In genomic region chr13:75759531-75759930, GRCh38 we compare ENCODE assay signal across 16 cellular contexts.
A peak's percentile ranks its signal among the peaks of the same experiment; 100 is the strongest.
DNase-seq lines count a peak whose midpoint lies in the region; ATAC-seq, FAIRE-seq and TF ChIP-seq lines count a peak whose summit lies in the region.
"Had no signal": no experiment of that assay in that cellular context is flagged by ENCODE, and none has a peak within 500 bp of the region (broad histone marks: within the 10 kb centered on the region; RNA-seq: fewer than 3 reads in every experiment).

No MANE protein-coding gene starts in this region.

- no peak for FAIRE-seq in HepG2 (lab: Jason Lieb, UNC)
- FAIRE-seq: RCC 7860 had no signal

- H4K20me1 ChIP-seq in HepG2 (ENCODE audit: insufficient read depth, low read length): peaks cover 17% of the 10 kb centered on the region
- H4K20me1 ChIP-seq: BLaER1 had no signal

- H3K4me1 ChIP-seq in heart left ventricle: peaks cover 0 to 24% (median 4%) of the 10 kb centered on the region in 12 donors
- peaks cover 36% of the 10 kb centered on the region for H3K4me1 ChIP-seq in HepG2 (ENCODE audit: insufficient read depth, low read length)
- H3K4me1 ChIP-seq in prostate gland (replicated peaks): no peaks in the 10 kb centered on the region

- WGBS in heart left ventricle, 4 donors: 93 to 96% (median 95%) methylated on average over 7 of the region's 7 CpGs
- 5% methylated on average over 7 of the region's 7 CpGs for WGBS in HepG2 (ENCODE audit: low lambda C conversion rate)
- WGBS in prostate gland: 82% methylated on average over 7 of the region's 7 CpGs

- H3K9me3 ChIP-seq in heart left ventricle: no peaks in the 10 kb centered on the region
- no peaks in the 10 kb centered on the region for H3K9me3 ChIP-seq in HepG2 (ENCODE audit: low read length)
- no peaks in the 10 kb centered on the region for H3K9me3 ChIP-seq in prostate gland
- H3K9me3 ChIP-seq: BLaER1 had no signal

- no peak for TF ChIP-seq RAD21 in HepG2 (CRISPR knock-in tag; IDR thresholded peaks at IDR 0.05)

- no peak for TF ChIP-seq EP300 in HepG2 (IDR thresholded peaks at IDR 0.05; ENCODE audit: low read depth in 2 of 2, low read length in 2 of 2)
- TF ChIP-seq EP300 in HepG2 (CRISPR knock-in tag; IDR thresholded peaks at IDR 0.05; ENCODE audit: borderline replicate concordance): no peak

- no peaks in the 10 kb centered on the region for H3K36me3 ChIP-seq in heart left ventricle
- H3K36me3 ChIP-seq in HepG2 (replicated peaks in 1 of 2; ENCODE audit: control insufficient read depth in 1 of 2, insufficient read depth in 2 of 2, low read length in 2 of 2): peaks cover 0 to 3% of the 10 kb centered on the region in 2 experiments; a peak in 1 of 5 replicates
- H3K36me3 ChIP-seq in prostate gland: no peaks in the 10 kb centered on the region
- H3K36me3 ChIP-seq: BLaER1 had no signal

- DNase-seq in heart left ventricle: no peak
- DNase-seq in left ventricle myocardium superior: no peak
- peak; percentile 34 for DNase-seq in HepG2 (ENCODE audit: low spot score)
- DNase-seq in prostate gland (ENCODE audit: low spot score): no peak
- DNase-seq in activated T-cell treated with anti-CD3 and anti-CD28 coated beads, Interleukin-2, amount 50 U/mL, for 48 hours: no peak
- DNase-seq in AG20443 (ENCODE audit: low spot score): no peak
- DNase-seq: activated CD8-positive, alpha-beta memory T cell treated with anti-CD3 and anti-CD28 coated beads for 24 hours; activated naive CD4-positive, alpha-beta T cell treated with anti-CD3 and anti-CD28 coated beads, Interleukin-2, amount 50 U/mL, for 16 hours; aorta; effector CD8-positive, alpha-beta T cell; GF-D8; NCI-H226 had no signal

- CTCF ChIA-PET in HepG2 (lab: Yijun Ruan, JAX; ENCODE audit: low intra/inter-chr PET ratio, low total read pairs): no interaction called here

- H3K4me3 ChIP-seq in heart left ventricle (no peak overlapping the region), HepG2 (replicated peaks in 1 of 3; ENCODE audit: insufficient read depth in 1 of 3, low read depth in 2 of 3, low read length in 3 of 3) (peak overlapping the region; percentile 72 to 98 (median 77)), prostate gland (no peak overlapping the region)
- H3K4me3 ChIP-seq: BLaER1 had no signal

- POLR2A ChIA-PET in HepG2 (lab: Yijun Ruan, JAX): interaction anchor here (1.1 to 5.9 kb wide), 7 partner anchors 9 to 1267 kb away, joined by 3 to 78 read pairs (median 4); no protein-coding TSS in a partner anchor

- H3K27me3 ChIP-seq in heart left ventricle: no peaks in the 10 kb centered on the region
- no peaks in the 10 kb centered on the region for H3K27me3 ChIP-seq in HepG2 (ENCODE audit: control insufficient read depth in 1 of 2, insufficient read depth in 2 of 2, low read length in 2 of 2)
- no peaks in the 10 kb centered on the region for H3K27me3 ChIP-seq in prostate gland (replicated peaks; ENCODE audit: insufficient read depth)
- H3K27me3 ChIP-seq: BLaER1 had no signal

- H3K9ac ChIP-seq in HepG2 (ENCODE audit: insufficient read depth, low read depth, low read length): peak overlapping the region; percentile 83
- H3K9ac ChIP-seq: BLaER1 had no signal

- TF ChIP-seq CTCF in heart left ventricle (IDR thresholded peaks at IDR 0.05) (no peak), HepG2 (CRISPR knock-in tag; IDR thresholded peaks at IDR 0.05) (no peak), prostate gland (IDR thresholded peaks at IDR 0.05) (no peak)

- peak overlapping the region; percentile 84 for H3K4me2 ChIP-seq in HepG2 (ENCODE audit: low read depth, low read length)
- H3K4me2 ChIP-seq: BLaER1 had no signal

- H3K27ac ChIP-seq in heart left ventricle (peak overlapping the region in 9 of 12 donors; percentile 12 to 82 (median 66)), HepG2 (ENCODE audit: extremely low read length, insufficient read depth, low read length) (peak overlapping the region; percentile 95), prostate gland (peak overlapping the region; percentile 77 to 84)
- H3K27ac ChIP-seq: BLaER1 had no signal

- in situ Hi-C loops in HepG2 (cut with HindIII; ENCODE audit: extremely low pct_ligation_motif_present, low pct_unique_long_range_greater_than_20kb): no loop called here

- peaks cover 39% of the 10 kb centered on the region for H3K79me2 ChIP-seq in HepG2 (ENCODE audit: insufficient read depth, low read length)

- TF ChIP-seq POLR2A in heart left ventricle (IDR thresholded peaks at IDR 0.05) (no peak), HepG2 (IDR thresholded peaks at IDR 0.05; ENCODE audit: insufficient read depth in 1 of 2, low read depth in 2 of 2, low read length in 2 of 2) (no peak), prostate gland (IDR thresholded peaks at IDR 0.05) (no peak)

- no TSS peak for BruUV-seq in HepG2 (replicated peaks; lab: Mats Ljungman, UMichigan)

- peak overlapping the region; percentile 73 for H2AFZ ChIP-seq in HepG2 (ENCODE audit: low read length)

- ATAC-seq in heart left ventricle (no peak), left ventricle myocardium superior (no peak), HepG2 (peak; percentile 8), HG02571 (IDR thresholded peaks at IDR 0.05; ENCODE audit: unreplicated experiment) (no peak), HG03378 (IDR thresholded peaks at IDR 0.05; ENCODE audit: unreplicated experiment) (no peak)

- intact Hi-C loops in heart left ventricle (cut with DNase I): loop anchor here in 1 of 10 donors (10.0 kb wide), 1 partner anchor 65 kb away; no protein-coding TSS in a partner anchor
- intact Hi-C loops in left ventricle myocardium superior (cut with micrococcal nuclease): no loop called here
- intact Hi-C loops in HepG2 (cut with micrococcal nuclease; ENCODE audit: unreplicated experiment): no loop called here
- intact Hi-C loops in prostate gland (cut with DNase I): no loop called here

TF ChIP-seq in HepG2, 621 proteins besides CTCF, POLR2A, EP300 and RAD21:
- 0 out of 2 replicates have a peak, but pooled peaks have one; percentile 5 for TF ChIP-seq ZNF230 (CRISPR knock-in tag; IDR thresholded peaks at IDR 0.05)
- peak; percentile 27; the same call in 1 of the 2 replicates for TF ChIP-seq SAP130 (CRISPR knock-in tag; IDR thresholded peaks at IDR 0.05; ENCODE audit: low read depth)
- no peak for TF ChIP-seq SNAI1 (CRISPR knock-in tag; IDR thresholded peaks at IDR 0.05; ENCODE audit: borderline replicate concordance)
- TF ChIP-seq BCL6 (CRISPR knock-in tag; IDR thresholded peaks at IDR 0.05): peak; percentile 82

Comparison
In these comparisons a context has a peak if more than half of its experiments do, and no peak if none do; other contexts are left out.
1. H3K4me3 ChIP-seq: peak in HepG2 (3 of 3); none in heart left ventricle (0 of 12) and prostate gland (0 of 2).
2. Peak in every context shown above with its lines, with median percentiles within 50 percentile points of each other: H3K27ac ChIP-seq.